10 cellular contexts compared by ENCODE assay signal in the genomic region with DNA sequence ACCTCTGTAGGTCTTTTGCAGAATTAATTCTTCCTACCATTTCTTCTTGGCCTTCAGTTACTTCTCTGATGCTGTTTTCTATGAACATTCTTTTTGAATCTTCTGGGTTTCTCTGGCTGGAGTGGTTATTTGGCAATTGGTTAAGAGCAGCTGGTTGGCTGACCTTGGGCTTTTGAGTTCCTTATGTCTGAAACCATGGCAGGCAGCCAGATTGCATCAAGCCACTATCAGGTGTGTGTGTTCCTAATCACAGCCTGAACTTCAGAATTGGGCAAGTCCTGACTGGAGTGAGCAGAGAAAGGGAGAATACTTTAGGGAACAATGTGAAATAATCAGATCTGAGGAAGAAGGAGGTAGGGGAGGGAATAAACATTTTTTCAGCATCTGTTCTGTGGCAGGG.
A peak's percentile ranks its signal among the peaks of the same experiment; 100 is the strongest.
DNase-seq lines count a peak whose midpoint lies in the region; ATAC-seq and TF ChIP-seq lines count a peak whose summit lies in the region.
"Had no signal": no experiment of that assay in that cellular context is flagged by ENCODE, and none has a peak within 500 bp of the region (broad histone marks: within the 10 kb centered on the region; RNA-seq: fewer than 3 reads in every experiment).

No MANE protein-coding gene starts in this region.

- no peak for TF ChIP-seq RAD21 in SK-N-SH (IDR thresholded peaks at IDR 0.05; ENCODE audit: low read length)

- H3K27me3 ChIP-seq in SK-N-SH (ENCODE audit: insufficient read depth) (no peaks in the 10 kb centered on the region), heart left ventricle (no peaks in the 10 kb centered on the region), skeletal muscle tissue (ENCODE audit: control insufficient read depth in 3 of 3, insufficient read depth in 3 of 3, low read length in 3 of 3) (no peaks in the 10 kb centered on the region), spleen (replicated peaks in 1 of 7) (no peaks in the 10 kb centered on the region)

- peaks cover 0 to 27% of the 10 kb centered on the region in 2 experiments; a peak in 3 of 4 replicates for H3K4me1 ChIP-seq in SK-N-SH (ENCODE audit: control insufficient read depth in 1 of 2, insufficient read depth in 2 of 2, low read depth in 1 of 2, low read length in 1 of 2)
- peaks cover 11 to 73% (median 53%) of the 10 kb centered on the region in 12 donors for H3K4me1 ChIP-seq in heart left ventricle
- H3K4me1 ChIP-seq in skeletal muscle tissue (ENCODE audit: control insufficient read depth in 3 of 3, insufficient read depth in 3 of 3, low read length in 3 of 3): peaks cover 37 to 64% (median 38%) of the 10 kb centered on the region in 3 donors
- peaks cover 0 to 33% (median 2%) of the 10 kb centered on the region in 6 donors for H3K4me1 ChIP-seq in spleen

- H3K9ac ChIP-seq in SK-N-SH (no peak overlapping the region), skeletal muscle tissue (ENCODE audit: low read depth in 1 of 3, low read length in 3 of 3) (no peak overlapping the region)

- H3K79me2 ChIP-seq in SK-N-SH (ENCODE audit: insufficient read depth): peaks cover 17% of the 10 kb centered on the region

- no peaks in the 10 kb centered on the region for H3K9me3 ChIP-seq in SK-N-SH
- H3K9me3 ChIP-seq in heart left ventricle: no peaks in the 10 kb centered on the region
- H3K9me3 ChIP-seq in skeletal muscle tissue (ENCODE audit: control insufficient read depth in 3 of 3, low read length in 3 of 3): no peaks in the 10 kb centered on the region
- H3K9me3 ChIP-seq in spleen: no peaks in the 10 kb centered on the region

- intact Hi-C loops in heart left ventricle (cut with DNase I): loop anchor here in 2 of 10 donors (5.0 to 10.0 kb wide), 2 partner anchors 35 to 87 kb away; a partner anchor contains a TSS
- intact Hi-C loops in spleen (cut with DNase I; ENCODE audit: low total_unique reads): no loop called here

- peaks cover 22% of the 10 kb centered on the region for H3K36me3 Mint-ChIP-seq in activated CD4-positive, alpha-beta memory T cell treated with anti-CD3 and anti-CD28 coated beads, Interleukin-2, amount 10 ng/mL, durations not matched to agents 7 days and 5 days (ENCODE audit: low read depth)

- H4K20me1 ChIP-seq in SK-N-SH (ENCODE audit: insufficient read depth): no peaks in the 10 kb centered on the region

- H3K27me3 Mint-ChIP-seq in activated CD4-positive, alpha-beta memory T cell treated with anti-CD3 and anti-CD28 coated beads, Interleukin-2, amount 10 ng/mL, durations not matched to agents 7 days and 5 days: no peaks in the 10 kb centered on the region
- H3K27me3 Mint-ChIP-seq: activated naive CD8-positive, alpha-beta T cell had no signal

- H3K4me3 ChIP-seq in SK-N-SH (ENCODE audit: low read depth in 2 of 2, low read length in 1 of 2) (no peak overlapping the region), heart left ventricle (no peak overlapping the region), skeletal muscle tissue (ENCODE audit: low read length in 3 of 3) (no peak overlapping the region), spleen (no peak overlapping the region)

- H2AFZ ChIP-seq in SK-N-SH (ENCODE audit: low read depth): no peak overlapping the region

- TF ChIP-seq EP300 in SK-N-SH (IDR thresholded peaks at IDR 0.05; ENCODE audit: borderline replicate concordance in 1 of 2, low read depth in 1 of 2, low read length in 1 of 2): no peak

- no peaks in the 10 kb centered on the region for H3F3A ChIP-seq in SK-N-SH (replicated peaks; ENCODE audit: insufficient read depth)

- TF ChIP-seq CTCF in SK-N-SH (IDR thresholded peaks at IDR 0.05) (no peak), heart left ventricle (IDR thresholded peaks at IDR 0.05) (no peak), spleen (IDR thresholded peaks at IDR 0.05 in 8 of 11, conservative IDR thresholded peaks at IDR 0.05 in 3 of 11) (no peak)

- H3K27ac ChIP-seq in SK-N-SH (ENCODE audit: low read depth in 2 of 2, low read length in 1 of 2) (peak overlapping the region in 1 of 2 experiments; percentile 11; a peak in 2 of 4 replicates), heart left ventricle (peak overlapping the region; percentile 28 to 91 (median 80)), skeletal muscle tissue (ENCODE audit: low read depth, low read length) (peak overlapping the region; percentile 48), spleen (peak overlapping the region in 1 of 8 donors; percentile 5)

- no peaks in the 10 kb centered on the region for H3K9me2 ChIP-seq in SK-N-SH

- CTCF ChIA-PET in SK-N-SH (lab: Yijun Ruan, JAX): interaction anchor here (1.5 to 2.1 kb wide), 4 partner anchors 26 to 45 kb away, joined by 4 to 5 read pairs (median 5); no protein-coding TSS in a partner anchor
- CTCF ChIA-PET in activated CD4-positive, alpha-beta memory T cell treated with anti-CD3 and anti-CD28 coated beads, Interleukin-2, amount 10 ng/mL, durations not matched to agents 7 days and 5 days (lab: Charles Lee): interaction anchor here (1.1 to 1.9 kb wide), 2 partner anchors 14 to 45 kb away, joined by 3 to 8 read pairs; no protein-coding TSS in a partner anchor

- POLR2A ChIA-PET in SK-N-SH (lab: Yijun Ruan, JAX): no interaction called here
- POLR2A ChIA-PET in activated CD4-positive, alpha-beta memory T cell treated with anti-CD3 and anti-CD28 coated beads, Interleukin-2, amount 10 ng/mL, durations not matched to agents 7 days and 5 days (lab: Charles Lee): no interaction called here

- H3K4me3 Mint-ChIP-seq in activated CD4-positive, alpha-beta memory T cell treated with anti-CD3 and anti-CD28 coated beads, Interleukin-2, amount 10 ng/mL, durations not matched to agents 7 days and 5 days: no peak overlapping the region
- H3K4me3 Mint-ChIP-seq: activated naive CD8-positive, alpha-beta T cell had no signal

- no peak overlapping the region for H3K4me2 ChIP-seq in SK-N-SH

- peak; percentile 17 for ATAC-seq in GM21786 (IDR thresholded peaks at IDR 0.05; ENCODE audit: unreplicated experiment)
- ATAC-seq in heart left ventricle: peak; percentile 71 to 83 (median 77)

- TF ChIP-seq POLR2A in heart left ventricle (IDR thresholded peaks at IDR 0.05): no peak
- no peak for TF ChIP-seq POLR2A in spleen (IDR thresholded peaks at IDR 0.05)

- H3K36me3 ChIP-seq in SK-N-SH (replicated peaks in 1 of 2; ENCODE audit: control insufficient read depth in 1 of 2, insufficient read depth in 2 of 2, low read length in 1 of 2): peaks cover 0 to 8% of the 10 kb centered on the region in 2 experiments
- H3K36me3 ChIP-seq in heart left ventricle: peaks cover 0 to 18% (median 7%) of the 10 kb centered on the region in 9 donors
- peaks cover 0 to 6% (median 4%) of the 10 kb centered on the region in 3 donors for H3K36me3 ChIP-seq in skeletal muscle tissue (ENCODE audit: control insufficient read depth in 3 of 3, insufficient read depth in 3 of 3, low read length in 3 of 3)
- H3K36me3 ChIP-seq in spleen: peaks cover 0 to 9% (median 0%) of the 10 kb centered on the region in 6 donors

- H3K9me3 Mint-ChIP-seq in activated CD4-positive, alpha-beta memory T cell treated with anti-CD3 and anti-CD28 coated beads, Interleukin-2, amount 10 ng/mL, durations not matched to agents 7 days and 5 days: no peaks in the 10 kb centered on the region

- peaks cover 7% of the 10 kb centered on the region for H3K4me1 Mint-ChIP-seq in activated CD4-positive, alpha-beta memory T cell treated with anti-CD3 and anti-CD28 coated beads, Interleukin-2, amount 10 ng/mL, durations not matched to agents 7 days and 5 days

- H3K27ac Mint-ChIP-seq in activated CD4-positive, alpha-beta memory T cell treated with anti-CD3 and anti-CD28 coated beads, Interleukin-2, amount 10 ng/mL, durations not matched to agents 7 days and 5 days: no peak overlapping the region
- H3K27ac Mint-ChIP-seq: activated naive CD8-positive, alpha-beta T cell had no signal

- no peak for DNase-seq in SK-N-SH
- DNase-seq in heart left ventricle: peak; percentile 67 to 93 (median 85)
- DNase-seq in spleen: no peak
- DNase-seq in SIG-M5 treated with dmso at 0.1 percent for 504 hours (lab: John Stamatoyannopoulos, UW; ENCODE audit: unreplicated experiment): no peak
- DNase-seq in activated CD4-positive, alpha-beta memory T cell treated with anti-CD3 and anti-CD28 coated beads, Interleukin-2, amount 10 ng/mL, durations not matched to agents 7 days and 5 days: no peak
- no peak for DNase-seq in HK-2 (ENCODE audit: unreplicated experiment)
- DNase-seq: SHP77 had no signal

TF ChIP-seq in SK-N-SH, 30 proteins besides CTCF, POLR2A, EP300 and RAD21:
- TF ChIP-seq SIN3A (IDR thresholded peaks at IDR 0.05; ENCODE audit: borderline replicate concordance, low read depth, low read length) (no peak), EZH2phosphoT487 (IDR thresholded peaks at IDR 0.05; ENCODE audit: borderline replicate concordance, low read depth) (no peak), NRF1 (IDR thresholded peaks at IDR 0.05; ENCODE audit: low read depth, low read length) (no peak), NFIC (IDR thresholded peaks at IDR 0.05; ENCODE audit: borderline replicate concordance) (peak; percentile 33; the same call in 1 of the 2 replicates), GATA2 (CRISPR knock-in tag; IDR thresholded peaks at IDR 0.05) (no peak)
- TF ChIP-seq, protein P1, sequence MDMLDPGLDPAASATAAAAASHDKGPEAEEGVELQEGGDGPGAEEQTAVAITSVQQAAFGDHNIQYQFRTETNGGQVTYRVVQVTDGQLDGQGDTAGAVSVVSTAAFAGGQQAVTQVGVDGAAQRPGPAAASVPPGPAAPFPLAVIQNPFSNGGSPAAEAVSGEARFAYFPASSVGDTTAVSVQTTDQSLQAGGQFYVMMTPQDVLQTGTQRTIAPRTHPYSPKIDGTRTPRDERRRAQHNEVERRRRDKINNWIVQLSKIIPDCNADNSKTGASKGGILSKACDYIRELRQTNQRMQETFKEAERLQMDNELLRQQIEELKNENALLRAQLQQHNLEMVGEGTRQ (IDR thresholded peaks at IDR 0.05; ENCODE audit: borderline replicate concordance, low read depth, low read length): no peak
TF ChIP-seq in SK-N-SH: peak in this region for 1.

Comparison
In these comparisons a context has a peak if more than half of its experiments do, and no peak if none do; other contexts are left out.
1. DNase-seq: peak in heart left ventricle (5 of 5); none in SK-N-SH (single experiment), spleen (single experiment), SIG-M5 treated with dmso at 0.1 percent for 504 hours (single experiment), activated CD4-positive, alpha-beta memory T cell treated with anti-CD3 and anti-CD28 coated beads, Interleukin-2, amount 10 ng/mL, durations not matched to agents 7 days and 5 days (single experiment) and HK-2 (single experiment).